Comparison of ENCODE assay signal across 16 cellular contexts in the genomic region with DNA sequence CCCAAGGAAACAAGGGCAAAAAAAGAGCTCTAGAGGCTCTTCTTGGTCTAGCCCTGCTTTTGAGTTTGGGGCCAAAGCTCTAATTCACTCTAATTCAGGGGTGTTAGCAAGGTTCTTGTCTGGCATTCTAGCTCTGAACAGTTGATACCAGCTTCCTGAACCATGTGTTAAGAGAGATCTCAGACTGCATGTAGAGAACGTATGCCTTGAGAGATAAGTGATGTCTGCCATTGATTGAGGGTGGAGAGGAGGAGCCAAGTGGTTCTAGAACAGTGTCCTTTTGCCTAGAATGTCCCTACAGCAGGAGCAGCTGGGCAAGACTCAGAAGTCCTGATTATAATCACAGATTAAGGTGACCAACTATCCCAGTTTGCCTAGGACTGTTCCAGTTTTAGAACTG. TPM values are rescaled to one million over a fixed set of nuclear protein-coding genes. Genes with fewer than 3 reads are reported as not detected.
A peak's percentile ranks its signal among the peaks of the same experiment; 100 is the strongest.
DNase-seq lines count a peak whose midpoint lies in the region; ATAC-seq and TF ChIP-seq lines count a peak whose summit lies in the region.
"Had no signal": no experiment of that assay in that cellular context is flagged by ENCODE, and none has a peak within 500 bp of the region (broad histone marks: within the 10 kb centered on the region; RNA-seq: fewer than 3 reads in every experiment).

No MANE protein-coding gene starts in this region.

- no peak overlapping the region for H3K4me3 Mint-ChIP-seq in glutamatergic neuron (ENCODE audit: unreplicated experiment)
- H3K4me3 Mint-ChIP-seq in activated T-cell treated with anti-CD3 and anti-CD28 coated beads, Interleukin-2, amount 50 U/mL, for 24 hours = no peak overlapping the region
- H3K4me3 Mint-ChIP-seq: CD4-positive, alpha-beta memory T cell had no signal

- H3K36me3 ChIP-seq in SJCRH30 = no peaks in the 10 kb centered on the region
- peaks cover 0 to 2% of the 10 kb centered on the region in 2 donors for H3K36me3 ChIP-seq in psoas muscle (ENCODE audit: insufficient read depth in 1 of 2, low read depth in 1 of 2)
- H3K36me3 ChIP-seq: BE2C, Peyer's patch had no signal

- H3K36me3 Mint-ChIP-seq in glutamatergic neuron (ENCODE audit: unreplicated experiment) = no peaks in the 10 kb centered on the region
- H3K36me3 Mint-ChIP-seq in activated T-cell treated with anti-CD3 and anti-CD28 coated beads, Interleukin-2, amount 50 U/mL, for 24 hours (ENCODE audit: low read depth) = no peaks in the 10 kb centered on the region

- ATAC-seq in psoas muscle = no peak

- intact Hi-C loops in psoas muscle (cut with DNase I) = loop anchor here (5.0 to 10.0 kb wide), 6 partner anchors 163 to 1401 kb away; partner anchors contain the start of gene ATP2B1 (in 1 of the 2)

- peaks cover 8% of the 10 kb centered on the region for H3K4me1 Mint-ChIP-seq in glutamatergic neuron (ENCODE audit: low read depth, unreplicated experiment)
- peaks cover 3% of the 10 kb centered on the region for H3K4me1 Mint-ChIP-seq in activated T-cell treated with anti-CD3 and anti-CD28 coated beads, Interleukin-2, amount 50 U/mL, for 24 hours (ENCODE audit: low read depth)

- H3K27ac Mint-ChIP-seq in glutamatergic neuron (ENCODE audit: unreplicated experiment) = peak overlapping the region; percentile 5
- no peak overlapping the region for H3K27ac Mint-ChIP-seq in activated T-cell treated with anti-CD3 and anti-CD28 coated beads, Interleukin-2, amount 50 U/mL, for 24 hours

- H3K9me3 ChIP-seq in SJCRH30 (replicated peaks) = no peaks in the 10 kb centered on the region
- no peaks in the 10 kb centered on the region for H3K9me3 ChIP-seq in psoas muscle
- H3K9me3 ChIP-seq: BE2C, Peyer's patch had no signal

- no peaks in the 10 kb centered on the region for H3K27me3 Mint-ChIP-seq in glutamatergic neuron (ENCODE audit: unreplicated experiment)
- H3K27me3 Mint-ChIP-seq in activated T-cell treated with anti-CD3 and anti-CD28 coated beads, Interleukin-2, amount 50 U/mL, for 24 hours = peaks cover 3% of the 10 kb centered on the region

- peak; percentile 17 for DNase-seq in NCI-H1092 treated with DMSO at 0.1 percent for 48 hours (lab: John Stamatoyannopoulos, UW)
- no peak for DNase-seq in NCI-H1092 (lab: John Stamatoyannopoulos, UW)
- no peak for DNase-seq in SJCRH30
- DNase-seq in glutamatergic neuron = no peak
- DNase-seq in psoas muscle = no peak
- no peak for DNase-seq in stimulated activated CD4-positive, alpha-beta T cell treated with anti-CD3 and anti-CD28 coated beads, Interleukin-12 subunit alpha, Interleukin-12 subunit beta, amount 100 ng/mL, for 4 hours
- DNase-seq in NCI-H510A (lab: John Stamatoyannopoulos, UW) = no peak
- no peak for DNase-seq in activated T-cell treated with anti-CD3 and anti-CD28 coated beads, Interleukin-2, amount 50 U/mL, for 24 hours
- DNase-seq: Calu3; CD4-positive, alpha-beta memory T cell; KG1; NCI-H187; NCI-H2107; Peyer's patch had no signal

- H3K27me3 ChIP-seq in SJCRH30 (no peaks in the 10 kb centered on the region), psoas muscle (ENCODE audit: insufficient read depth in 3 of 3, low read length in 2 of 3) (no peaks in the 10 kb centered on the region)
- H3K27me3 ChIP-seq: BE2C, Peyer's patch had no signal

- WGBS in psoas muscle, 3 donors = 80 to 84% (median 84%) methylated on average over 1 of the region's 1 CpG

- H3K4me1 ChIP-seq in SJCRH30 (peaks cover 37% of the 10 kb centered on the region), psoas muscle (peaks cover 6% of the 10 kb centered on the region)

- H3K27ac ChIP-seq in SJCRH30 (peak overlapping the region; percentile 21), psoas muscle (peak overlapping the region; percentile 50)
- H3K27ac ChIP-seq: 22Rv1, Peyer's patch had no signal

- peaks cover 3% of the 10 kb centered on the region for H3K9me3 Mint-ChIP-seq in glutamatergic neuron (ENCODE audit: unreplicated experiment)
- H3K9me3 Mint-ChIP-seq in activated T-cell treated with anti-CD3 and anti-CD28 coated beads, Interleukin-2, amount 50 U/mL, for 24 hours = no peaks in the 10 kb centered on the region
- H3K9me3 Mint-ChIP-seq: CD4-positive, alpha-beta memory T cell had no signal

- no peak overlapping the region for H3K4me3 ChIP-seq in SJCRH30
- H3K4me3 ChIP-seq in psoas muscle = no peak overlapping the region
- H3K4me3 ChIP-seq: Peyer's patch had no signal

- TF ChIP-seq CTCF in glutamatergic neuron (IDR thresholded peaks at IDR 0.05; ENCODE audit: partially characterized antibody, unreplicated experiment) = no peak
- no peak for TF ChIP-seq CTCF in psoas muscle (IDR thresholded peaks at IDR 0.05)

RNA-seq across cellular contexts. Expression of gene POC1B, which starts 18.2 kb away (rescaled TPM):
- 32.9 and 35.3 TPM in 2 replicates for total RNA-seq in SJCRH30 (2014; rRNA removed; shearing (Covaris generic))
- total RNA-seq in glutamatergic neuron (ENCODE audit: unreplicated experiment) (5.7 TPM), psoas muscle (1 to 10 TPM; 4.9 to 8.1 (median 5.7) TPM)
- 1 to 10 TPM; 2.9 to 7.3 (median 3.1) TPM for polyA plus RNA-seq in psoas muscle

RNA-seq across cellular contexts. Expression of gene GALNT4, which starts 19.4 kb away (rescaled TPM):
- total RNA-seq in SJCRH30 (2014; rRNA removed; shearing (Covaris generic)) = 4.5 and 4.7 TPM in 2 replicates
- total RNA-seq in glutamatergic neuron (ENCODE audit: unreplicated experiment) (0.98 TPM), psoas muscle (1 to 10 TPM; 1.2 to 1.6 (median 1.3) TPM)
- 1 to 10 TPM in 1 of 3 donors, under 1 TPM in 2; 0.42 to 1.2 (median 0.82) TPM for polyA plus RNA-seq in psoas muscle
